Comparison of ENCODE assay signal across 24 cellular contexts in the genomic region with DNA sequence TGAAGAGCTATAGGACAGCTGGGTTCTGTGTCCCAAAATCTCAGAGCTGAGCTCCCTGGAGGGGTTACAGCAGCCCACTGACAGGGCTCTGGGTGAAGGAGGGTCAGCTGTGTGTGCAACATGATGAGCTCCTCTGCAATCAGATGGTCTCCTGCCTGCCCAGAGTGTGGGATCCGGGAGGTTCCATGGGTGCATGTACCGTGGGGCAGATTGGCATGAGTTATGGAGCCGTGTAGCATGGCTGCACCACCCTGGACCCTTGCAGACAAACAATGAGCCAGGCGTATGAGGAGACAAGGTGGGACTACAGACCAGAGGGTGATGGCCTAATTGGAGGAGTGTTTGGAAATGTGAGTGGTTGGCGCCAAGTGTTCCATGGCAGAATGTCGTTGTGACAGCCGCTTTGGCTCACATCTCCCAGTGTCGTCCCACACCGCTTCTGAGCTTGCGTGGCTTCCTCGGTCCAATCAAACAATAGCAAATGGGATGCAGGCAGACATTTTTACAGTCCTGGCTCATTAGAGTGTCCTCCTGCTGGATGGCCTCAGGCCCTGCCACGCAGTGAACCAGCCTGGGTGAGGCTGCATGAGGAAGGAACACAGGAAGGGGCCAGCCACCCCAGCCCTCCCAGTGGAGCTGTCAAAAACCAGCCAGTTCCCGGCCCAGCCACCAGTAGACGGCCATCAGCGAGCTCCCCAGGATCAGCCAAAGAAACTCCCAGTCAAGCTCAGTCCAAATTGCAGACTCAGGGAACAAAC.
A peak's percentile ranks its signal among the peaks of the same experiment; 100 is the strongest.
DNase-seq lines count a peak whose midpoint lies in the region; ATAC-seq and TF ChIP-seq lines count a peak whose summit lies in the region.
"Had no signal": no experiment of that assay in that cellular context is flagged by ENCODE, and none has a peak within 500 bp of the region (broad histone marks: within the 10 kb centered on the region; RNA-seq: fewer than 3 reads in every experiment).

No MANE protein-coding gene starts in this region.

- no peak overlapping the region for H3K9ac ChIP-seq in mesendoderm (ENCODE audit: low read length)

- no peak overlapping the region for H3K4ac ChIP-seq in mesendoderm (ENCODE audit: low read depth, low read length)

- H2BK15ac ChIP-seq in mesendoderm (replicated peaks; ENCODE audit: low read depth) = no peak overlapping the region

- no peak overlapping the region for H3K4me2 ChIP-seq in mesendoderm (ENCODE audit: low read length)
- H3K4me2 ChIP-seq: PC-9, smooth muscle cell had no signal

- H3K9me3 Mint-ChIP-seq in activated CD8-positive, alpha-beta memory T cell treated with anti-CD3 and anti-CD28 coated beads, Interleukin-2, amount 10 ng/mL, durations not matched to agents 7 days and 5 days (ENCODE audit: low read depth) = no peaks in the 10 kb centered on the region
- H3K9me3 Mint-ChIP-seq in activated CD4-positive, alpha-beta memory T cell treated with anti-CD3 and anti-CD28 coated beads, Interleukin-2, amount 10 ng/mL, durations not matched to agents 7 days and 5 days = no peaks in the 10 kb centered on the region
- peaks cover 30% of the 10 kb centered on the region for H3K9me3 Mint-ChIP-seq in Calu3 (ENCODE audit: low read depth, unreplicated experiment)
- H3K9me3 Mint-ChIP-seq in activated CD4-positive, alpha-beta T cell treated with anti-CD3 and anti-CD28 coated beads for 36 hours (ENCODE audit: low read depth) = peaks cover 2% of the 10 kb centered on the region
- H3K9me3 Mint-ChIP-seq: activated T-helper 17 cell treated with anti-CD3 and anti-CD28 coated beads, Interleukin-2, amount 50 U/mL, for 72 hours; natural killer cell treated with Interleukin-12 subunit alpha and Interleukin-12 subunit beta and Interleukin-15 and Interleukin-18, amount 100 ng/mL, for 72 hours had no signal

- peak; percentile 9 for DNase-seq in activated CD8-positive, alpha-beta memory T cell treated with anti-CD3 and anti-CD28 coated beads, Interleukin-2, amount 10 ng/mL, durations not matched to agents 7 days and 5 days
- DNase-seq in activated CD8-positive, alpha-beta memory T cell treated with anti-CD3 and anti-CD28 coated beads, Interleukin-2, amount 50 U/mL, for 4 hours = no peak
- DNase-seq in activated CD4-positive, alpha-beta memory T cell treated with anti-CD3 and anti-CD28 coated beads, Interleukin-2, amount 10 ng/mL, durations not matched to agents 7 days and 5 days = peak; percentile 4
- DNase-seq in iPS-NIHi7 (ENCODE audit: extremely low spot score) (peak; percentile 11), sciatic nerve (ENCODE audit: low spot score) (peak; percentile 38), mesendoderm (no peak), Calu3 (no peak)
- no peak for DNase-seq in activated CD4-positive, alpha-beta T cell treated with anti-CD3 and anti-CD28 coated beads for 36 hours
- DNase-seq: 8988T; activated B cell treated with CpG ODN at 0.5 μM for 24 hours; HCEC 1CT; hypothalamus; NCI-H1048; NCI-H1930; PC-9; stimulated activated CD4-positive, alpha-beta T cell treated with anti-CD3 and anti-CD28 coated beads, Interleukin-4, amount 100 ng/mL, for 4 hours; T-helper 17 cell had no signal

- BruUV-seq in Calu3 (replicated peaks; lab: Mats Ljungman, UMichigan) = no TSS peak

- H3K4me3 ChIP-seq in mesendoderm (ENCODE audit: low read length) = no peak overlapping the region
- H3K4me3 ChIP-seq: PC-9, prostate gland, smooth muscle cell, uterus had no signal

- no peak overlapping the region for H3K27ac Mint-ChIP-seq in activated CD8-positive, alpha-beta memory T cell treated with anti-CD3 and anti-CD28 coated beads, Interleukin-2, amount 10 ng/mL, durations not matched to agents 7 days and 5 days
- no peak overlapping the region for H3K27ac Mint-ChIP-seq in activated CD4-positive, alpha-beta memory T cell treated with anti-CD3 and anti-CD28 coated beads, Interleukin-2, amount 10 ng/mL, durations not matched to agents 7 days and 5 days
- H3K27ac Mint-ChIP-seq in Calu3 (ENCODE audit: unreplicated experiment) = no peak overlapping the region
- no peak overlapping the region for H3K27ac Mint-ChIP-seq in activated CD4-positive, alpha-beta T cell treated with anti-CD3 and anti-CD28 coated beads for 36 hours
- H3K27ac Mint-ChIP-seq: activated B cell treated with CpG ODN at 0.5 μM for 24 hours; activated T-helper 17 cell treated with anti-CD3 and anti-CD28 coated beads, Interleukin-2, amount 50 U/mL, for 72 hours; B cell; dendritic cell treated with granulocyte-macrophage colony-stimulating factor and Interleukin-4, amounts not matched to agents 40 ng/mL and 50 ng/mL, for 4 days; natural killer cell treated with Interleukin-12 subunit alpha and Interleukin-12 subunit beta and Interleukin-15 and Interleukin-18, amount 100 ng/mL, for 72 hours; T-helper 17 cell had no signal

- H3K27ac ChIP-seq in mesendoderm (ENCODE audit: low read depth, low read length) = no peak overlapping the region
- H3K27ac ChIP-seq: PC-9, prostate gland, uterus had no signal

- H2BK5ac ChIP-seq in mesendoderm (ENCODE audit: low read length) = no peak overlapping the region

- CTCF ChIA-PET in activated CD8-positive, alpha-beta memory T cell treated with anti-CD3 and anti-CD28 coated beads, Interleukin-2, amount 10 ng/mL, durations not matched to agents 7 days and 5 days (lab: Charles Lee) = no interaction called here
- CTCF ChIA-PET in activated CD4-positive, alpha-beta memory T cell treated with anti-CD3 and anti-CD28 coated beads, Interleukin-2, amount 10 ng/mL, durations not matched to agents 7 days and 5 days (lab: Charles Lee) = no interaction called here
- CTCF ChIA-PET in Calu3 (lab: Charles Lee) = no interaction called here
- CTCF ChIA-PET in activated CD4-positive, alpha-beta T cell treated with anti-CD3 and anti-CD28 coated beads for 36 hours (lab: Charles Lee) = no interaction called here

- no peaks in the 10 kb centered on the region for H3K36me3 Mint-ChIP-seq in activated CD8-positive, alpha-beta memory T cell treated with anti-CD3 and anti-CD28 coated beads, Interleukin-2, amount 10 ng/mL, durations not matched to agents 7 days and 5 days
- no peaks in the 10 kb centered on the region for H3K36me3 Mint-ChIP-seq in activated CD4-positive, alpha-beta memory T cell treated with anti-CD3 and anti-CD28 coated beads, Interleukin-2, amount 10 ng/mL, durations not matched to agents 7 days and 5 days (ENCODE audit: low read depth)
- H3K36me3 Mint-ChIP-seq in Calu3 (ENCODE audit: insufficient read depth, unreplicated experiment) = no peaks in the 10 kb centered on the region
- H3K36me3 Mint-ChIP-seq in activated CD4-positive, alpha-beta T cell treated with anti-CD3 and anti-CD28 coated beads for 36 hours (ENCODE audit: low read depth) = no peaks in the 10 kb centered on the region
- H3K36me3 Mint-ChIP-seq: natural killer cell treated with Interleukin-12 subunit alpha and Interleukin-12 subunit beta and Interleukin-15 and Interleukin-18, amount 100 ng/mL, for 72 hours had no signal

- H3K4me3 Mint-ChIP-seq in activated CD8-positive, alpha-beta memory T cell treated with anti-CD3 and anti-CD28 coated beads, Interleukin-2, amount 10 ng/mL, durations not matched to agents 7 days and 5 days = no peak overlapping the region
- H3K4me3 Mint-ChIP-seq in activated CD4-positive, alpha-beta memory T cell treated with anti-CD3 and anti-CD28 coated beads, Interleukin-2, amount 10 ng/mL, durations not matched to agents 7 days and 5 days = no peak overlapping the region
- no peak overlapping the region for H3K4me3 Mint-ChIP-seq in Calu3 (ENCODE audit: low read depth, unreplicated experiment)
- no peak overlapping the region for H3K4me3 Mint-ChIP-seq in activated CD4-positive, alpha-beta T cell treated with anti-CD3 and anti-CD28 coated beads for 36 hours
- H3K4me3 Mint-ChIP-seq: activated B cell treated with CpG ODN at 0.5 μM for 24 hours; activated T-helper 17 cell treated with anti-CD3 and anti-CD28 coated beads, Interleukin-2, amount 50 U/mL, for 72 hours; B cell; dendritic cell treated with granulocyte-macrophage colony-stimulating factor and Interleukin-4, amounts not matched to agents 40 ng/mL and 50 ng/mL, for 4 days; natural killer cell treated with Interleukin-12 subunit alpha and Interleukin-12 subunit beta and Interleukin-15 and Interleukin-18, amount 100 ng/mL, for 72 hours; T-helper 17 cell had no signal

- H2BK120ac ChIP-seq in mesendoderm (ENCODE audit: low read depth, low read length) = no peak overlapping the region

- H3K18ac ChIP-seq in mesendoderm (ENCODE audit: low read length) = no peak overlapping the region

- no peak overlapping the region for H4K8ac ChIP-seq in mesendoderm (ENCODE audit: low read depth, low read length)

- H3K79me1 ChIP-seq in mesendoderm (ENCODE audit: low read length) = no peaks in the 10 kb centered on the region

- H3K79me2 ChIP-seq in mesendoderm (ENCODE audit: control insufficient read depth, insufficient read depth, low read length) = no peaks in the 10 kb centered on the region

- no peaks in the 10 kb centered on the region for H3K27me3 ChIP-seq in mesendoderm (ENCODE audit: insufficient read depth, low read length, poor library complexity)
- H3K27me3 ChIP-seq: uterus had no signal

- H3K4me1 ChIP-seq in mesendoderm (ENCODE audit: control insufficient read depth, low read depth, low read length) = no peaks in the 10 kb centered on the region
- H3K4me1 ChIP-seq: prostate gland, uterus had no signal

- intact Hi-C loops in sciatic nerve (cut with DNase I) (no loop called here), Calu3 (cut with micrococcal nuclease; ENCODE audit: unreplicated experiment) (no loop called here)
- intact Hi-C loops in activated CD4-positive, alpha-beta T cell treated with anti-CD3 and anti-CD28 coated beads for 36 hours (cut with DNase I, micrococcal nuclease) = no loop called here

- no peaks in the 10 kb centered on the region for H3K27me3 Mint-ChIP-seq in activated CD8-positive, alpha-beta memory T cell treated with anti-CD3 and anti-CD28 coated beads, Interleukin-2, amount 10 ng/mL, durations not matched to agents 7 days and 5 days
- H3K27me3 Mint-ChIP-seq in activated CD4-positive, alpha-beta memory T cell treated with anti-CD3 and anti-CD28 coated beads, Interleukin-2, amount 10 ng/mL, durations not matched to agents 7 days and 5 days = no peaks in the 10 kb centered on the region
- H3K27me3 Mint-ChIP-seq in Calu3 (ENCODE audit: unreplicated experiment) = no peaks in the 10 kb centered on the region
- peaks cover 9% of the 10 kb centered on the region for H3K27me3 Mint-ChIP-seq in activated CD4-positive, alpha-beta T cell treated with anti-CD3 and anti-CD28 coated beads for 36 hours
- H3K27me3 Mint-ChIP-seq: activated B cell treated with CpG ODN at 0.5 μM for 24 hours; dendritic cell treated with granulocyte-macrophage colony-stimulating factor and Interleukin-4, amounts not matched to agents 40 ng/mL and 50 ng/mL, for 4 days had no signal

- H2AK5ac ChIP-seq in mesendoderm (ENCODE audit: low read length) = no peak overlapping the region

- ATAC-seq in activated CD8-positive, alpha-beta memory T cell treated with anti-CD3 and anti-CD28 coated beads, Interleukin-2, amount 10 ng/mL, durations not matched to agents 7 days and 5 days = no peak
- ATAC-seq in sciatic nerve = no peak
- no peak for ATAC-seq in activated CD4-positive, alpha-beta T cell treated with anti-CD3 and anti-CD28 coated beads for 36 hours
- ATAC-seq: activated T-helper 17 cell treated with anti-CD3 and anti-CD28 coated beads, Interleukin-2, amount 50 U/mL, for 72 hours; natural killer cell treated with Interleukin-12 subunit alpha and Interleukin-12 subunit beta and Interleukin-15 and Interleukin-18, amount 100 ng/mL, for 72 hours; T-helper 17 cell had no signal

- H3K4me1 Mint-ChIP-seq in activated CD8-positive, alpha-beta memory T cell treated with anti-CD3 and anti-CD28 coated beads, Interleukin-2, amount 10 ng/mL, durations not matched to agents 7 days and 5 days = no peaks in the 10 kb centered on the region
- no peaks in the 10 kb centered on the region for H3K4me1 Mint-ChIP-seq in activated CD4-positive, alpha-beta memory T cell treated with anti-CD3 and anti-CD28 coated beads, Interleukin-2, amount 10 ng/mL, durations not matched to agents 7 days and 5 days
- no peaks in the 10 kb centered on the region for H3K4me1 Mint-ChIP-seq in Calu3 (ENCODE audit: low read depth, unreplicated experiment)
- no peaks in the 10 kb centered on the region for H3K4me1 Mint-ChIP-seq in activated CD4-positive, alpha-beta T cell treated with anti-CD3 and anti-CD28 coated beads for 36 hours
- H3K4me1 Mint-ChIP-seq: activated B cell treated with CpG ODN at 0.5 μM for 24 hours; activated T-helper 17 cell treated with anti-CD3 and anti-CD28 coated beads, Interleukin-2, amount 50 U/mL, for 72 hours; B cell; T-helper 17 cell had no signal

- no CpG with 5 or more reads among the region's 15 CpGs for WGBS in mesendoderm (ENCODE audit: extremely low coverage, insufficient coverage, low lambda C conversion rate)

- POLR2A ChIA-PET in activated CD4-positive, alpha-beta memory T cell treated with anti-CD3 and anti-CD28 coated beads, Interleukin-2, amount 10 ng/mL, durations not matched to agents 7 days and 5 days (lab: Charles Lee) = no interaction called here
- POLR2A ChIA-PET in activated CD4-positive, alpha-beta T cell treated with anti-CD3 and anti-CD28 coated beads for 36 hours (lab: Charles Lee) = no interaction called here

- TF ChIP-seq CTCF in Calu3 (IDR thresholded peaks at IDR 0.05; ENCODE audit: unreplicated experiment) = no peak

- H4K5ac ChIP-seq in mesendoderm (ENCODE audit: low read length) = no peak overlapping the region

- H3K23ac ChIP-seq in mesendoderm (ENCODE audit: low read length) = no peak overlapping the region

- H3K56ac ChIP-seq in mesendoderm (ENCODE audit: low read length) = no peak overlapping the region

- no peaks in the 10 kb centered on the region for H3K36me3 ChIP-seq in mesendoderm (ENCODE audit: control insufficient read depth, insufficient read depth, low read length)
- H3K36me3 ChIP-seq: prostate gland, uterus had no signal

Comparison
In these comparisons a context has a peak if more than half of its experiments do, and no peak if none do; other contexts are left out.
1. DNase-seq: peak in activated CD8-positive, alpha-beta memory T cell treated with anti-CD3 and anti-CD28 coated beads, Interleukin-2, amount 10 ng/mL, durations not matched to agents 7 days and 5 days (single experiment), activated CD4-positive, alpha-beta memory T cell treated with anti-CD3 and anti-CD28 coated beads, Interleukin-2, amount 10 ng/mL, durations not matched to agents 7 days and 5 days (single experiment), iPS-NIHi7 (single experiment) and sciatic nerve (single experiment); none in activated CD8-positive, alpha-beta memory T cell treated with anti-CD3 and anti-CD28 coated beads, Interleukin-2, amount 50 U/mL, for 4 hours (single experiment), mesendoderm (single experiment), Calu3 (single experiment) and activated CD4-positive, alpha-beta T cell treated with anti-CD3 and anti-CD28 coated beads for 36 hours (single experiment).